ENCODE assay signal across 26 cellular contexts in genomic region chr4:109640644-109641043, GRCh38.
DNase-seq lines count a peak whose midpoint lies in the region; ATAC-seq, FAIRE-seq and TF ChIP-seq lines count a peak whose summit lies in the region.
"Had no signal": no experiment of that assay in that cellular context is flagged by ENCODE, and none has a peak within 500 bp of the region (broad histone marks: within the 10 kb centered on the region; RNA-seq: fewer than 3 reads in every experiment).

No MANE protein-coding gene starts in this region.

- peaks cover 42% of the 10 kb centered on the region for H3K36me3 Mint-ChIP-seq in activated CD4-positive, alpha-beta T cell treated with anti-CD3 and anti-CD28 coated beads, Interleukin-2, amount 10 ng/mL, durations not matched to agents 7 days and 5 days (ENCODE audit: low read depth)
- peaks cover 30% of the 10 kb centered on the region for H3K36me3 Mint-ChIP-seq in CD4-positive, CD25-positive, alpha-beta regulatory T cell
- H3K36me3 Mint-ChIP-seq in activated T-helper 17 cell treated with anti-CD3 and anti-CD28 coated beads, Interleukin-2, amount 50 U/mL, for 72 hours (ENCODE audit: low read depth) = no peaks in the 10 kb centered on the region
- H3K36me3 Mint-ChIP-seq: natural killer cell treated with Interleukin-12 subunit alpha and Interleukin-12 subunit beta and Interleukin-15 and Interleukin-18, amount 100 ng/mL, for 72 hours had no signal

- H3K9me3 Mint-ChIP-seq in activated CD4-positive, alpha-beta T cell treated with anti-CD3 and anti-CD28 coated beads, Interleukin-2, amount 10 ng/mL, durations not matched to agents 7 days and 5 days = peaks cover 21% of the 10 kb centered on the region
- H3K9me3 Mint-ChIP-seq in CD4-positive, CD25-positive, alpha-beta regulatory T cell = peaks cover 0 to 6% (median 0%) of the 10 kb centered on the region in 7 donors
- H3K9me3 Mint-ChIP-seq in activated T-helper 17 cell treated with anti-CD3 and anti-CD28 coated beads, Interleukin-2, amount 50 U/mL, for 72 hours = peaks cover 7% of the 10 kb centered on the region
- H3K9me3 Mint-ChIP-seq: natural killer cell treated with Interleukin-12 subunit alpha and Interleukin-12 subunit beta and Interleukin-15 and Interleukin-18, amount 100 ng/mL, for 72 hours had no signal

- peak overlapping the region; percentile 84 for H3K27ac Mint-ChIP-seq in activated CD4-positive, alpha-beta T cell treated with anti-CD3 and anti-CD28 coated beads, Interleukin-2, amount 10 ng/mL, durations not matched to agents 7 days and 5 days
- H3K27ac Mint-ChIP-seq in CD4-positive, CD25-positive, alpha-beta regulatory T cell = peak overlapping the region; percentile 75 to 96 (median 83)
- peak overlapping the region; percentile 34 for H3K27ac Mint-ChIP-seq in activated T-helper 17 cell treated with anti-CD3 and anti-CD28 coated beads, Interleukin-2, amount 50 U/mL, for 72 hours
- H3K27ac Mint-ChIP-seq: activated naive CD8-positive, alpha-beta T cell treated with anti-CD3 and anti-CD28 coated beads, Interleukin-2, amount 10 ng/mL, durations not matched to agents 7 days and 5 days; mesothelial cell of epicardium; natural killer cell treated with Interleukin-12 subunit alpha and Interleukin-12 subunit beta and Interleukin-15 and Interleukin-18, amount 100 ng/mL, for 72 hours had no signal

- TF ChIP-seq POLR2A in GM12891 (IDR thresholded peaks at IDR 0.05; ENCODE audit: low read depth, low read length) = no peak

- POLR2A ChIA-PET in activated CD4-positive, alpha-beta T cell treated with anti-CD3 and anti-CD28 coated beads, Interleukin-2, amount 10 ng/mL, durations not matched to agents 7 days and 5 days (lab: Charles Lee) = no interaction called here

- peaks cover 48% of the 10 kb centered on the region for H3K4me1 Mint-ChIP-seq in activated CD4-positive, alpha-beta T cell treated with anti-CD3 and anti-CD28 coated beads, Interleukin-2, amount 10 ng/mL, durations not matched to agents 7 days and 5 days
- H3K4me1 Mint-ChIP-seq in CD4-positive, CD25-positive, alpha-beta regulatory T cell = peaks cover 22 to 63% (median 34%) of the 10 kb centered on the region in 4 donors
- peaks cover 25% of the 10 kb centered on the region for H3K4me1 Mint-ChIP-seq in activated T-helper 17 cell treated with anti-CD3 and anti-CD28 coated beads, Interleukin-2, amount 50 U/mL, for 72 hours
- H3K4me1 Mint-ChIP-seq: mesothelial cell of epicardium had no signal

- no peak for ATAC-seq in CD4-positive, CD25-positive, alpha-beta regulatory T cell (ENCODE audit: low read depth in 2 of 2)
- ATAC-seq in GM19463 (IDR thresholded peaks at IDR 0.05; ENCODE audit: unreplicated experiment) (peak; percentile 35), HG03457 (IDR thresholded peaks at IDR 0.05; ENCODE audit: unreplicated experiment) (no peak)
- ATAC-seq in activated T-helper 17 cell treated with anti-CD3 and anti-CD28 coated beads, Interleukin-2, amount 50 U/mL, for 72 hours (replicated peaks) = no peak
- ATAC-seq: natural killer cell treated with Interleukin-12 subunit alpha and Interleukin-12 subunit beta and Interleukin-15 and Interleukin-18, amount 100 ng/mL, for 72 hours had no signal

- FAIRE-seq in GM12891 (lab: Jason Lieb, UNC) = no peak
- FAIRE-seq: astrocyte, G401.6, kidney had no signal

- no peaks in the 10 kb centered on the region for H3K27me3 ChIP-seq in CD4-positive, CD25-positive, alpha-beta regulatory T cell (ENCODE audit: control insufficient read depth, insufficient read depth, low read length)
- H3K27me3 ChIP-seq: stomach, thyroid gland had no signal

- H3K4me3 Mint-ChIP-seq in activated CD4-positive, alpha-beta T cell treated with anti-CD3 and anti-CD28 coated beads, Interleukin-2, amount 10 ng/mL, durations not matched to agents 7 days and 5 days = no peak overlapping the region
- no peak overlapping the region for H3K4me3 Mint-ChIP-seq in CD4-positive, CD25-positive, alpha-beta regulatory T cell
- H3K4me3 Mint-ChIP-seq in activated T-helper 17 cell treated with anti-CD3 and anti-CD28 coated beads, Interleukin-2, amount 50 U/mL, for 72 hours = peak overlapping the region; percentile 33
- H3K4me3 Mint-ChIP-seq: activated naive CD8-positive, alpha-beta T cell treated with anti-CD3 and anti-CD28 coated beads, Interleukin-2, amount 10 ng/mL, durations not matched to agents 7 days and 5 days; mesothelial cell of epicardium; natural killer cell treated with Interleukin-12 subunit alpha and Interleukin-12 subunit beta and Interleukin-15 and Interleukin-18, amount 100 ng/mL, for 72 hours had no signal

- CTCF ChIA-PET in activated CD4-positive, alpha-beta T cell treated with anti-CD3 and anti-CD28 coated beads, Interleukin-2, amount 10 ng/mL, durations not matched to agents 7 days and 5 days (lab: Charles Lee) = interaction anchor here (0.7 kb wide), 1 partner anchor 100 kb away, joined by 4 read pairs; no protein-coding TSS in a partner anchor

- no peak overlapping the region for H3K27ac ChIP-seq in CD4-positive, CD25-positive, alpha-beta regulatory T cell (ENCODE audit: insufficient read depth, low read length, poor library complexity, severe bottlenecking)
- H3K27ac ChIP-seq: coronary artery, GM23248, stomach, thyroid gland, WERI-Rb-1 had no signal

- H3K36me3 ChIP-seq in CD4-positive, CD25-positive, alpha-beta regulatory T cell (ENCODE audit: control insufficient read depth, insufficient read depth, low read length) = peaks cover 10% of the 10 kb centered on the region
- H3K36me3 ChIP-seq: stomach, thyroid gland, WERI-Rb-1 had no signal

- no peak for DNase-seq in activated CD4-positive, alpha-beta T cell treated with anti-CD3 and anti-CD28 coated beads, Interleukin-2, amount 10 ng/mL, durations not matched to agents 7 days and 5 days
- no peak for DNase-seq in activated CD4-positive, alpha-beta T cell treated with anti-CD3 and anti-CD28 coated beads for 48 hours
- no peak for DNase-seq in CD4-positive, CD25-positive, alpha-beta regulatory T cell
- no peak for DNase-seq in GM12891 (ENCODE audit: insufficient read length, low spot score)
- no peak for DNase-seq in NCI-H2107 (lab: John Stamatoyannopoulos, UW)
- DNase-seq: activated CD4-positive, alpha-beta T cell treated with anti-CD3 and anti-CD28 coated beads, Interleukin-2, amount 50 U/mL, for 4 hours; activated naive CD8-positive, alpha-beta T cell treated with anti-CD3 and anti-CD28 coated beads, Interleukin-2, amount 10 ng/mL, durations not matched to agents 7 days and 5 days; DMS53; foreskin fibroblast; GM23248; head of caudate nucleus; kidney; NCI-H510A treated with DMSO at 0.1 percent for 48 hours; SHP77; stomach; T1000; thyroid gland; WERI-Rb-1 had no signal

- H3K4me3 ChIP-seq in CD4-positive, CD25-positive, alpha-beta regulatory T cell (ENCODE audit: low read depth, low read length) = peak overlapping the region; percentile 7
- H3K4me3 ChIP-seq: coronary artery, GM23248, stomach, thyroid gland had no signal

- peaks cover 9% of the 10 kb centered on the region for H3K4me1 ChIP-seq in CD4-positive, CD25-positive, alpha-beta regulatory T cell (ENCODE audit: control insufficient read depth, insufficient read depth, low read length, poor library complexity, severe bottlenecking)
- H3K4me1 ChIP-seq: stomach, thyroid gland had no signal

- no peaks in the 10 kb centered on the region for H3K27me3 Mint-ChIP-seq in activated CD4-positive, alpha-beta T cell treated with anti-CD3 and anti-CD28 coated beads, Interleukin-2, amount 10 ng/mL, durations not matched to agents 7 days and 5 days
- H3K27me3 Mint-ChIP-seq in CD4-positive, CD25-positive, alpha-beta regulatory T cell = no peaks in the 10 kb centered on the region
- no peaks in the 10 kb centered on the region for H3K27me3 Mint-ChIP-seq in activated T-helper 17 cell treated with anti-CD3 and anti-CD28 coated beads, Interleukin-2, amount 50 U/mL, for 72 hours
- H3K27me3 Mint-ChIP-seq: activated naive CD8-positive, alpha-beta T cell treated with anti-CD3 and anti-CD28 coated beads, Interleukin-2, amount 10 ng/mL, durations not matched to agents 7 days and 5 days; natural killer cell treated with Interleukin-12 subunit alpha and Interleukin-12 subunit beta and Interleukin-15 and Interleukin-18, amount 100 ng/mL, for 72 hours had no signal

- no peaks in the 10 kb centered on the region for H3K9me3 ChIP-seq in CD4-positive, CD25-positive, alpha-beta regulatory T cell (ENCODE audit: control insufficient read depth in 2 of 2, low read length in 2 of 2)
- H3K9me3 ChIP-seq: thyroid gland had no signal

TF ChIP-seq in GM12891, 5 proteins besides CTCF, POLR2A, EP300 and RAD21:
- TF ChIP-seq POU2F2 (IDR thresholded peaks at IDR 0.05; ENCODE audit: low read depth, low read length) = no peak
- TF ChIP-seq PAX5 (IDR thresholded peaks at IDR 0.05; ENCODE audit: insufficient read depth, low read length, severe bottlenecking) = no peak
- no peak for TF ChIP-seq TAF1 (IDR thresholded peaks at IDR 0.05; ENCODE audit: low read depth, low read length)
- no peak for TF ChIP-seq SPI1 (IDR thresholded peaks at IDR 0.05; ENCODE audit: low read depth, low read length)
- no peak for TF ChIP-seq POLR2AphosphoS5 (IDR thresholded peaks at IDR 0.05; ENCODE audit: low read depth, low read length)

Comparison
In these comparisons a context has a peak if more than half of its experiments do, and no peak if none do; other contexts are left out.
1. H3K27ac Mint-ChIP-seq: peak in every context shown above with its lines; median percentile 84 in activated CD4-positive, alpha-beta T cell treated with anti-CD3 and anti-CD28 coated beads, Interleukin-2, amount 10 ng/mL, durations not matched to agents 7 days and 5 days; 83 in CD4-positive, CD25-positive, alpha-beta regulatory T cell; 34 in activated T-helper 17 cell treated with anti-CD3 and anti-CD28 coated beads, Interleukin-2, amount 50 U/mL, for 72 hours.